23 cellular contexts compared by ENCODE assay signal in the genomic region with DNA sequence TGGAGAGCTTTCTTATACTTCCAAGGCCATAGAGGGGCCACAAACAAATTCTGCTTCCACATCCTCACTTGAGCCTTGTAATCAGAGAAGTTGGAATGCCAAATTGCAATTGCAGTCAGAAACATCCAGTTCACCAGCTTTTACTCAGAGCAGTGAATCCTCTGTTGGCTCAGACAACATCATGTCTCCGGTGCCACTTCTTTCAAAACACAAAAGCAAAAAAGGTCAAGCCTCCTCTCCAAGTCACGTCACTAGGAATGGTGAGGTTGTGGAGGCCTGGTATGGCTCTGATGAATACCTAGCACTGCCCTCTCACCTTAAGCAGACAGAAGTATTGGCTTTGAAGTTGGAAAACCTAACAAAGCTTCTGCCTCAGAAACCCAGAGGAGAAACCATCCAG.
A peak's percentile ranks its signal among the peaks of the same experiment; 100 is the strongest.
DNase-seq lines count a peak whose midpoint lies in the region; ATAC-seq and TF ChIP-seq lines count a peak whose summit lies in the region.
"Had no signal": no experiment of that assay in that cellular context is flagged by ENCODE, and none has a peak within 500 bp of the region (broad histone marks: within the 10 kb centered on the region; RNA-seq: fewer than 3 reads in every experiment).

No MANE protein-coding gene starts in this region.

- no peaks in the 10 kb centered on the region for H3K36me3 ChIP-seq in left lung

- H3K27ac ChIP-seq in angular gyrus (ENCODE audit: low read depth, low read length) (peak overlapping the region; percentile 31), left lung (no peak overlapping the region), temporal lobe (ENCODE audit: low read depth, low read length) (peak overlapping the region; percentile 22)
- H3K27ac ChIP-seq: A549, SJCRH30 had no signal

- DNase-seq in NCI-H2029 treated with DMSO at 0.1 percent for 48 hours (lab: John Stamatoyannopoulos, UW), result peak; percentile 72
- no peak for DNase-seq in left lung
- no peak for DNase-seq in COR-L47 (lab: John Stamatoyannopoulos, UW)
- no peak for DNase-seq in stimulated activated naive B cell treated with anti-CD40 and anti-IgM and Interleukin-4, amounts not matched to agents 10 μg/mL and 1 μg/mL and 100 μg/mL, for 72 hours
- DNase-seq: AML-193; C1 segment of cervical spinal cord; Caco-2; CD4-positive, alpha-beta memory T cell; H7; IMR-90; KG1; MM.1S; NCI-H1694 treated with DMSO at 0.1 percent for 48 hours; NCI-H446; NCI-H524 treated with DMSO at 0.1 percent for 48 hours; NCI-H774; SJCRH30 had no signal

- TF ChIP-seq CTCF in left lung (IDR thresholded peaks at IDR 0.05), result no peak

- H3K9me3 Mint-ChIP-seq in stimulated activated naive B cell treated with anti-CD40 and anti-IgM and Interleukin-4, amounts not matched to agents 10 μg/mL and 1 μg/mL and 100 μg/mL, for 72 hours, result no peaks in the 10 kb centered on the region
- H3K9me3 Mint-ChIP-seq: CD4-positive, alpha-beta memory T cell had no signal

- no peaks in the 10 kb centered on the region for H3K4me1 Mint-ChIP-seq in stimulated activated naive B cell treated with anti-CD40 and anti-IgM and Interleukin-4, amounts not matched to agents 10 μg/mL and 1 μg/mL and 100 μg/mL, for 72 hours
- H3K4me1 Mint-ChIP-seq: CD4-positive, alpha-beta memory T cell had no signal

- peak; percentile 49 for ATAC-seq in left lung
- no peak for ATAC-seq in stimulated activated naive B cell treated with anti-CD40 and anti-IgM and Interleukin-4, amounts not matched to agents 10 μg/mL and 1 μg/mL and 100 μg/mL, for 72 hours (replicated peaks)
- ATAC-seq in GM18868 (IDR thresholded peaks at IDR 0.05; ENCODE audit: unreplicated experiment), result no peak
- ATAC-seq: A549, GM12878, SK-N-SH treated with all-trans-retinoic acid at 6 μM for 48 hours had no signal

- H3K27me3 ChIP-seq in left lung, result no peaks in the 10 kb centered on the region
- H3K27me3 ChIP-seq: SJCRH30 had no signal

- intact Hi-C loops in left lung (cut with DNase I), result no loop called here

- H3K27ac Mint-ChIP-seq in stimulated activated naive B cell treated with anti-CD40 and anti-IgM and Interleukin-4, amounts not matched to agents 10 μg/mL and 1 μg/mL and 100 μg/mL, for 72 hours, result no peak overlapping the region
- H3K27ac Mint-ChIP-seq: CD4-positive, alpha-beta memory T cell had no signal

- no peaks in the 10 kb centered on the region for H3K27me3 Mint-ChIP-seq in stimulated activated naive B cell treated with anti-CD40 and anti-IgM and Interleukin-4, amounts not matched to agents 10 μg/mL and 1 μg/mL and 100 μg/mL, for 72 hours

- no peaks in the 10 kb centered on the region for H3K36me3 Mint-ChIP-seq in stimulated activated naive B cell treated with anti-CD40 and anti-IgM and Interleukin-4, amounts not matched to agents 10 μg/mL and 1 μg/mL and 100 μg/mL, for 72 hours
- H3K36me3 Mint-ChIP-seq: CD4-positive, alpha-beta memory T cell had no signal

- H3K9me3 ChIP-seq in left lung, result no peaks in the 10 kb centered on the region
- H3K9me3 ChIP-seq: A549, Caco-2, SJCRH30 had no signal

- H3K4me1 ChIP-seq in left lung, result no peaks in the 10 kb centered on the region
- H3K4me1 ChIP-seq: A549 had no signal

- H3K4me3 ChIP-seq in left lung, result no peak overlapping the region
- H3K4me3 ChIP-seq: A549, GM12878, SJCRH30 had no signal

- no peak overlapping the region for H3K4me3 Mint-ChIP-seq in stimulated activated naive B cell treated with anti-CD40 and anti-IgM and Interleukin-4, amounts not matched to agents 10 μg/mL and 1 μg/mL and 100 μg/mL, for 72 hours
- H3K4me3 Mint-ChIP-seq: CD4-positive, alpha-beta memory T cell had no signal

Comparison
In these comparisons a context has a peak if more than half of its experiments do, and no peak if none do; other contexts are left out.
1. H3K27ac ChIP-seq: peak in angular gyrus (single experiment) and temporal lobe (single experiment); none in left lung (0 of 2).